ENCODE assay signal across 8 cellular contexts in the genomic region with DNA sequence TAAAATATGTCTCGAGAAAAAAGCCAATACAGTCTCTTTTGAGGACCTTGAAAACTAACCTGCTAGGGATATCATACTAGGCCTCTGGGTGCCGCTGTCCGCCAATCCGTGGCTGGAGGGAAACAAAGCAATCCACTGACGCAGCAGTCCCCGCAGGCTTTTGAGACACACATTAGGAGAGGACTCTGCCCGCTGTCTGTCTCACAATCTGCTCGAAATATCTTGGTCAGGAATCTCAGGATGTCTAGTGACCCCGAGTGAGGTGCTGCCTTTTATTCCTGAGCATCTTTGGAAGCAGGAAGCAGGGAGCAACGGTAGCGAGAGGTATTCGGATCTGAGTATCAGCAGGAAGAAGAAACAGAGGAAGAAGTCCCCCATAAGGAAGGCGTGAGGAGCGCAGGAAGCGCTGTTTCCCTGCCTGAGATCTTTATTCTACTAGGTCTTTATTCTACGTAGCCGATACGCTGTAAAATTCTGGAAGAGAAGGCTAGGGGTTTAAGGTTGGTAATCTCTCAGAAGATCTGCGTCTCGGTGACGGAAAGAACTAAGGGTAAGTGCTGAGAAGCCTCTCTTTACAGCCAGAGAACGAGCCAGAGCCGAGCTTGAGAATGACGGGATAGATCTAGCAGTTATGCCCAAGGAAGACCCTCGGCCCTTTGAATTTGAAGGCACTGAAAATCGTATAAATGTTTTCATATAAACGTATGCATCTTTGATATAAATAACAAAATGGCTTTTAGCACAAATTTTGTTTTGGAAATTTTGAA. TPM values are rescaled to one million over a fixed set of nuclear protein-coding genes. Genes with fewer than 3 reads are reported as not detected.
DNase-seq lines count a peak whose midpoint lies in the region; ATAC-seq, FAIRE-seq and TF ChIP-seq lines count a peak whose summit lies in the region.

No MANE protein-coding gene starts in this region.

- no peak for FAIRE-seq in HTR-8/SVneo (lab: Jason Lieb, UNC)

- H3K9me3 ChIP-seq in ovary = peaks cover 0 to 23% of the 10 kb centered on the region in 2 donors
- peaks cover 28% of the 10 kb centered on the region for H3K9me3 ChIP-seq in thoracic aorta

- ATAC-seq in GM18502 (IDR thresholded peaks at IDR 0.05; ENCODE audit: poor library complexity, unreplicated experiment) (peak; percentile 91), HG03039 (IDR thresholded peaks at IDR 0.05; ENCODE audit: unreplicated experiment) (peak; percentile 88), thoracic aorta (ENCODE audit: insufficient number of reproducible peaks, low FRiP score, low read depth) (no peak)

- TF ChIP-seq CTCF in foreskin fibroblast (IDR thresholded peaks at IDR 0.05; ENCODE audit: low read depth, low read length) (peak; percentile 80), ovary (IDR thresholded peaks at IDR 0.05) (peak in 1 of 3 donors; percentile 11), thoracic aorta (IDR thresholded peaks at IDR 0.05) (peak; percentile 33)

- TF ChIP-seq POLR2A in ovary (IDR thresholded peaks at IDR 0.05) = peak; percentile 30

- intact Hi-C loops in ovary (cut with DNase I) = loop anchor here in 1 of 4 donors (10.0 kb wide), 1 partner anchor 229 kb away; no protein-coding TSS in a partner anchor

- H3K36me3 ChIP-seq in ovary (no peaks in the 10 kb centered on the region), thoracic aorta (no peaks in the 10 kb centered on the region)

- TF ChIP-seq EP300 in ovary (IDR thresholded peaks at IDR 0.05) = no peak

- no peak overlapping the region for H3K27ac ChIP-seq in ovary
- H3K27ac ChIP-seq in thoracic aorta = peak overlapping the region in 1 of 2 donors; percentile 15

- peaks cover 1% of the 10 kb centered on the region for H3K4me1 ChIP-seq in ovary (ENCODE audit: insufficient read depth)
- H3K4me1 ChIP-seq in thoracic aorta (ENCODE audit: control insufficient read depth in 1 of 2, low read depth in 2 of 2) = peaks cover 0 to 3% of the 10 kb centered on the region in 2 donors

- 9 to 15% (median 13%) methylated on average over 27 of the region's 27 CpGs for WGBS in ovary, 3 donors

- H3K4me3 ChIP-seq in foreskin fibroblast (ENCODE audit: low read depth in 1 of 2, low read length in 2 of 2) = peak overlapping the region; percentile 53 to 64
- H3K4me3 ChIP-seq in ovary = peak overlapping the region; percentile 27
- peak overlapping the region; percentile 68 for H3K4me3 ChIP-seq in thoracic aorta

- peak; percentile 81 for DNase-seq in OCI-M1 (lab: John Stamatoyannopoulos, UW)
- peak; percentile 64 for DNase-seq in activated effector memory CD4-positive, alpha-beta T cell treated with Interleukin-2 at 50 U/mL for 16 hours
- DNase-seq in foreskin fibroblast = peak; percentile 74 to 90
- DNase-seq in ovary = peak; percentile 37 to 66 (median 62)
- DNase-seq in thoracic aorta (ENCODE audit: low spot score) = no peak
- DNase-seq in HTR-8/SVneo (ENCODE audit: insufficient read length, low spot score) = no peak

- H3K27me3 ChIP-seq in ovary (no peaks in the 10 kb centered on the region), thoracic aorta (replicated peaks; ENCODE audit: insufficient read depth) (no peaks in the 10 kb centered on the region)

RNA-seq across cellular contexts. Expression of a gene that starts 4.0 kb away (rescaled TPM):
- total RNA-seq in ovary (1 to 10 TPM in 3 of 7 donors, under 1 TPM in 4; 0.72 to 2.8 (median 1.00) TPM), thoracic aorta (1 to 10 TPM in 1 of 2 donors, under 1 TPM in 1; 0.41 to 2.8 TPM)
- under 1 TPM; 0.29 to 0.90 TPM for polyA plus RNA-seq in ovary

RNA-seq across cellular contexts. Expression of a gene that starts 5.7 kb away (rescaled TPM):
- total RNA-seq in ovary = 100 to 1,000 TPM in 4 of 7 donors, 10 to 100 TPM in 3; 65.1 to 141 (median 102) TPM
- 100 to 1,000 TPM in 1 of 2 donors, 10 to 100 TPM in 1; 96.4 to 136 TPM for polyA plus RNA-seq in ovary
- 10 to 100 TPM; 35.9 to 56.1 TPM for total RNA-seq in thoracic aorta

RNA-seq across cellular contexts. Expression of a gene that starts 12.3 kb away (rescaled TPM):
- total RNA-seq in ovary (10 to 100 TPM in 5 of 7 donors, 1 to 10 TPM in 2; 7.3 to 13.5 (median 12.0) TPM), thoracic aorta (10 to 100 TPM in 1 of 2 donors, 1 to 10 TPM in 1; 8.5 to 13.8 TPM)
- 1 to 10 TPM; 3.0 to 5.4 TPM for polyA plus RNA-seq in ovary

RNA-seq across cellular contexts. Expression of a gene that starts 17.4 kb away (rescaled TPM):
- total RNA-seq in ovary = 1 to 10 TPM; 5.3 to 8.6 (median 5.9) TPM
- 1 to 10 TPM; 1.9 to 2.9 TPM for polyA plus RNA-seq in ovary
- 1 to 10 TPM; 5.3 to 9.1 TPM for total RNA-seq in thoracic aorta

RNA-seq across cellular contexts. Expression of a gene that starts 22.4 kb away (rescaled TPM):
- total RNA-seq in ovary (1 to 10 TPM in 1 of 7 donors, under 1 TPM in 3, not detected in 3; 0.40 to 1.4 (median 0.54) TPM), thoracic aorta (1 to 10 TPM; 2.0 to 3.5 TPM)
- polyA plus RNA-seq in ovary = under 1 TPM in 1 of 2 donors, not detected in 1; 0.10 TPM

Comparison
In these comparisons a context has a peak if more than half of its experiments do, and no peak if none do; other contexts are left out.
1. DNase-seq: peak in OCI-M1 (single experiment), activated effector memory CD4-positive, alpha-beta T cell treated with Interleukin-2 at 50 U/mL for 16 hours (single experiment), foreskin fibroblast (2 of 2) and ovary (5 of 5); none in thoracic aorta (single experiment) and HTR-8/SVneo (single experiment).
2. Peak in every context shown above with its lines, with median percentiles within 50 percentile points of each other: H3K4me3 ChIP-seq.